In the genomic region with DNA sequence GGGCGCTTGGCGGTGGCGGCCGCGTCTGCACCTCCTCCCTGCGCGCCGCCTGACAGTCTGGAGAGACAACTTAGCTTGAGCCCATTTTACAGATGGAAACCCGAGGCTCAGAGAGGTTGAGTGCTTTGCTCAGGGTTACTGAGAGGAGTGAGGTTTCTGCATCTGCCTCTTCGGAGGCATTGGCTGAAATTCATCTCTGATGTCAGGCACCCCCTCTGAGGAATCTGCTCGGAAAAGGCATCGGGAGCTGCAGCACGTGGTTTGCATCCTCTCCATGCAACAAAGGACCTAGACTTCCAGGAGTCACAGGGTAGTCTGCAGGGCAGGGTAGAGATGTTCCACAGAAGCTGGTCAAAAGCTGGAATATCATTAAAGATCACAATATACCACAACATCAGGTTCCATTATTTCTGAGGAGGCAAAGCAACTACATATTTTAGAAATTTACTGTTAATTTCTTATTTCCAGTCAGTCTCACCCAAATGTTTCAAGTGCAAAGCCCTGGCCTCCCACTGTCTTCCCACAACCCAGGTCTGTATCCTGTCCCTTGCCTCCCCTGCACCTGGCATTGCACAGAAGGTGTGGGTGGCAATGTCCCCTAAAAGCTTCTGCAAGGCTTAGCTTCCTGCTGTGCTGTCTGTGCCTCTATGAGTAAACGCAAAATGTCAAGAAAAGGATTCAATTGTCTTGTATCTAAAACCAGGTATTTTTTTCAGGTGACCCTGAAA, we compare ENCODE assay signal across 9 cellular contexts. TPM values are rescaled to one million over a fixed set of nuclear protein-coding genes. Genes with fewer than 3 reads are reported as not detected.
DNase-seq lines count a peak whose midpoint lies in the region; ATAC-seq and TF ChIP-seq lines count a peak whose summit lies in the region.
"Had no signal": no experiment of that assay in that cellular context is flagged by ENCODE, and none has a peak within 500 bp of the region (broad histone marks: within the 10 kb centered on the region; RNA-seq: fewer than 3 reads in every experiment).

No MANE protein-coding gene starts in this region.

- H3K9me3 ChIP-seq in SK-N-SH: no peaks in the 10 kb centered on the region
- H3K9me3 ChIP-seq in iPS-18c (ENCODE audit: control insufficient read depth, insufficient read depth, low read length): no peaks in the 10 kb centered on the region
- no peaks in the 10 kb centered on the region for H3K9me3 ChIP-seq in stomach

- H3K79me2 ChIP-seq in SK-N-SH (ENCODE audit: insufficient read depth): no peaks in the 10 kb centered on the region

- H3K9me3 Mint-ChIP-seq in activated T-cell treated with anti-CD3 and anti-CD28 coated beads, Interleukin-2, amount 50 U/mL, for 72 hours: no peaks in the 10 kb centered on the region

- TF ChIP-seq RAD21 in SK-N-SH (IDR thresholded peaks at IDR 0.05; ENCODE audit: low read length): no peak

- POLR2A ChIA-PET in SK-N-SH (lab: Yijun Ruan, JAX): interaction anchor here (1.0 kb wide), 1 partner anchor 177 kb away, joined by 8 read pairs; no protein-coding TSS in a partner anchor

- H4K20me1 ChIP-seq in SK-N-SH (ENCODE audit: insufficient read depth): no peaks in the 10 kb centered on the region

- H3K4me1 ChIP-seq in SK-N-SH (ENCODE audit: control insufficient read depth in 1 of 2, insufficient read depth in 2 of 2, low read depth in 1 of 2, low read length in 1 of 2): peaks cover 0 to 2% of the 10 kb centered on the region in 2 experiments; a peak in 1 of 4 replicates
- peaks cover 9 to 35% (median 30%) of the 10 kb centered on the region in 4 donors for H3K4me1 ChIP-seq in stomach

- TF ChIP-seq CTCF in SK-N-SH (IDR thresholded peaks at IDR 0.05): no peak
- TF ChIP-seq CTCF in stomach (IDR thresholded peaks at IDR 0.05): no peak

- intact Hi-C loops in stomach (cut with DNase I; ENCODE audit: low total_unique reads): loop anchor here (5.0 kb wide), 1 partner anchor 1099 kb away; the partner anchor contains the start of gene ZNF488

- peaks cover 0 to 1% of the 10 kb centered on the region in 2 donors for H3K36me3 Mint-ChIP-seq in activated T-cell treated with anti-CD3 and anti-CD28 coated beads, Interleukin-2, amount 50 U/mL, for 72 hours (ENCODE audit: insufficient read depth in 2 of 2)

- no peak overlapping the region for H3K27ac ChIP-seq in SK-N-SH (ENCODE audit: low read depth in 2 of 2, low read length in 1 of 2)
- peak overlapping the region in 1 of 5 donors; percentile 72 for H3K27ac ChIP-seq in stomach

- CTCF ChIA-PET in SK-N-SH (lab: Yijun Ruan, JAX): interaction anchor here (1.0 to 1.7 kb wide), 3 partner anchors 54 to 176 kb away, joined by 3 to 7 read pairs (median 6); no protein-coding TSS in a partner anchor

- H3K27ac Mint-ChIP-seq in activated T-cell treated with anti-CD3 and anti-CD28 coated beads, Interleukin-2, amount 50 U/mL, for 72 hours: no peak overlapping the region

- no peak overlapping the region for H3K9ac ChIP-seq in SK-N-SH

- peaks cover 14% of the 10 kb centered on the region for H3F3A ChIP-seq in SK-N-SH (replicated peaks; ENCODE audit: insufficient read depth)

- TF ChIP-seq EP300 in SK-N-SH (IDR thresholded peaks at IDR 0.05; ENCODE audit: borderline replicate concordance in 1 of 2, low read depth in 1 of 2, low read length in 1 of 2) (no peak), stomach (IDR thresholded peaks at IDR 0.05) (no peak)

- H3K4me3 Mint-ChIP-seq in activated T-cell treated with anti-CD3 and anti-CD28 coated beads, Interleukin-2, amount 50 U/mL, for 72 hours: peak overlapping the region; percentile 88

- H3K27me3 Mint-ChIP-seq in activated T-cell treated with anti-CD3 and anti-CD28 coated beads, Interleukin-2, amount 50 U/mL, for 72 hours (ENCODE audit: low read depth): peaks cover 18% of the 10 kb centered on the region

- H3K36me3 ChIP-seq in SK-N-SH (replicated peaks in 1 of 2; ENCODE audit: control insufficient read depth in 1 of 2, insufficient read depth in 2 of 2, low read length in 1 of 2) (no peaks in the 10 kb centered on the region), stomach (no peaks in the 10 kb centered on the region)

- no peaks in the 10 kb centered on the region for H3K27me3 ChIP-seq in SK-N-SH (ENCODE audit: insufficient read depth)
- peaks cover 0 to 7% (median 0%) of the 10 kb centered on the region in 3 donors for H3K27me3 ChIP-seq in stomach

- peaks cover 15% of the 10 kb centered on the region for H3K4me1 Mint-ChIP-seq in activated T-cell treated with anti-CD3 and anti-CD28 coated beads, Interleukin-2, amount 50 U/mL, for 72 hours (ENCODE audit: low read depth)

- no peak overlapping the region for H2AFZ ChIP-seq in SK-N-SH (ENCODE audit: low read depth)

- DNase-seq in SK-N-SH (no peak), stomach (peak; percentile 14)
- no peak for DNase-seq in activated T-cell treated with anti-CD3 and anti-CD28 coated beads, Interleukin-2, amount 50 U/mL, for 72 hours
- DNase-seq in activated CD4-positive, CD25-positive, alpha-beta regulatory T cell treated with anti-CD3 and anti-CD28 coated beads, Interleukin-2, amount 50 U/mL, for 72 hours: no peak

- H3K9me2 ChIP-seq in SK-N-SH: no peaks in the 10 kb centered on the region

- TF ChIP-seq POLR2A in stomach (IDR thresholded peaks at IDR 0.05): no peak

- no peak for ATAC-seq in SK-N-SH treated with all-trans-retinoic acid at 6 μM for 48 hours
- ATAC-seq in activated T-cell treated with anti-CD3 and anti-CD28 coated beads, Interleukin-2, amount 50 U/mL, for 72 hours (replicated peaks in 1 of 2): no peak
- ATAC-seq in GM19397 (IDR thresholded peaks at IDR 0.05; ENCODE audit: unreplicated experiment): no peak
- ATAC-seq in GM19467 (IDR thresholded peaks at IDR 0.05; ENCODE audit: unreplicated experiment): no peak

- H3K4me3 ChIP-seq in SK-N-SH (ENCODE audit: low read depth in 2 of 2, low read length in 1 of 2): peak overlapping the region in 1 of 2 experiments; percentile 62; a peak in 3 of 4 replicates
- peak overlapping the region; percentile 56; the same call in 1 of the 2 replicates for H3K4me3 ChIP-seq in iPS-18c (ENCODE audit: insufficient read depth, low read depth, low read length)
- peak overlapping the region; percentile 42 to 55 (median 50) for H3K4me3 ChIP-seq in stomach

- WGBS in SK-N-SH (ENCODE audit: low lambda C conversion rate): 84% methylated on average over 5 of the region's 14 CpGs
- WGBS in stomach, 5 donors: 6 to 92% (median 77%) methylated on average over 6 to 11 of the region's 14 CpGs

- H3K4me2 ChIP-seq in SK-N-SH: peak overlapping the region; percentile 81; the same call in 1 of the 2 replicates

TF ChIP-seq in SK-N-SH, 30 proteins besides CTCF, POLR2A, EP300 and RAD21 (continues in another document):
- TF ChIP-seq IRF3 (IDR thresholded peaks at IDR 0.05; ENCODE audit: low read depth, low read length) (no peak), RCOR1 (IDR thresholded peaks at IDR 0.05; ENCODE audit: low read length) (no peak)
- TF ChIP-seq, protein P1, sequence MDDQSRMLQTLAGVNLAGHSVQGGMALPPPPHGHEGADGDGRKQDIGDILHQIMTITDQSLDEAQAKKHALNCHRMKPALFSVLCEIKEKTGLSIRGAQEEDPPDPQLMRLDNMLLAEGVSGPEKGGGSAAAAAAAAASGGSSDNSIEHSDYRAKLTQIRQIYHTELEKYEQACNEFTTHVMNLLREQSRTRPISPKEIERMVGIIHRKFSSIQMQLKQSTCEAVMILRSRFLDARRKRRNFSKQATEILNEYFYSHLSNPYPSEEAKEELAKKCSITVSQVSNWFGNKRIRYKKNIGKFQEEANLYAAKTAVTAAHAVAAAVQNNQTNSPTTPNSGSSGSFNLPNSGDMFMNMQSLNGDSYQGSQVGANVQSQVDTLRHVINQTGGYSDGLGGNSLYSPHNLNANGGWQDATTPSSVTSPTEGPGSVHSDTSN (IDR thresholded peaks at IDR 0.05): no peak

TF ChIP-seq in SK-N-SH treated with all-trans-retinoic acid at 6 μM for 48 hours, 23 proteins besides CTCF, POLR2A, EP300 and RAD21:
- no peak for TF ChIP-seq CREB5 (CRISPR knock-in tag; IDR thresholded peaks at IDR 0.05; ENCODE audit: low read depth)
- TF ChIP-seq RARB (CRISPR knock-in tag; IDR thresholded peaks at IDR 0.05): no peak
- no peak for TF ChIP-seq ZC3H10 (CRISPR knock-in tag; IDR thresholded peaks at IDR 0.05)
TF ChIP-seq in SK-N-SH treated with all-trans-retinoic acid at 6 μM for 48 hours: peak in this region for 0.

RNA-seq across cellular contexts. Expression of gene ANTXRL, which starts 3.4 kb away (rescaled TPM):
- polyA plus RNA-seq in SK-N-SH (2012; rRNA removed) (not detected in 2 replicates), stomach (not detected)
- polyA plus RNA-seq in SK-N-SH (2012; cell fraction: cytosol; rRNA removed): not detected in 2 replicates
- 0.02 TPM in 1 of 2 replicates, not detected in the other for polyA plus RNA-seq in SK-N-SH (2012; cell fraction: nucleus; rRNA removed)
- total RNA-seq in activated T-cell treated with anti-CD3 and anti-CD28 coated beads, Interleukin-2, amount 50 U/mL, for 72 hours: not detected
- total RNA-seq in stomach: not detected
- total RNA-seq: renal cortical epithelial cell had no signal
